ENCODE assay signal across 33 cellular contexts in the genomic region with DNA sequence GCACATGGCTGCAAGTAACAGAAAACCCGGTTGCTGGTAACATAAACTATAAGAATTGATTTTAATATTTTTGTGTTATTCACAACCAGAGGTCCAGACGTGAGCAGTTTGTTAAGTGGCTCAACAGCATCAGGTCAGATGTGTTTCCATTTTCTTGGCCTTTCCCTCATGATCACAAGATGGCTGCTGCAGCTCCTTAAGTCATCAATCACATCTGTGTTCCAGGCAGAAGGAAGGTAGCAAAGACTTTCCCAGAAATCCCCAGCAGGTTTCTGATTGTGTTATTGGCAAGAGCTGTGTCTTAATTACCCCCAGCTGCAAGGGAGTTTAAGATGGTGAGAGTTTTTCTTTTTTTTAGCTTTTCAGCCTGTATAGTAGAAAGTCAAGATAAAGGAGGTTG. TPM values are rescaled to one million over a fixed set of nuclear protein-coding genes. Genes with fewer than 3 reads are reported as not detected.
"Had no signal": no experiment of that assay in that cellular context is flagged by ENCODE, and none has a peak within 500 bp of the region (broad histone marks: within the 10 kb centered on the region; RNA-seq: fewer than 3 reads in every experiment).

No MANE protein-coding gene starts in this region.

- H3K4me3 Mint-ChIP-seq: mesothelial cell of epicardium, naive B cell had no signal

- H3K4me3 ChIP-seq: coronary artery, dorsolateral prefrontal cortex, esophagus squamous epithelium, gastrocnemius medialis, heart right ventricle, left lung, lower lobe of right lung, mucosa of descending colon had no signal

- H3K4me1 Mint-ChIP-seq: mesothelial cell of epicardium had no signal

- H3K9me3 ChIP-seq: esophagus squamous epithelium, gastrocnemius medialis, mucosa of descending colon had no signal

- H3K27ac Mint-ChIP-seq: mesothelial cell of epicardium, naive B cell had no signal

- DNase-seq: dermis blood vessel endothelial cell; dorsolateral prefrontal cortex; effector CD4-positive, alpha-beta T cell; effector memory CD4-positive, alpha-beta T cell; erythroblast; esophagus squamous epithelium; foreskin fibroblast; foreskin melanocyte; gastrocnemius medialis; glutamatergic neuron; head of caudate nucleus; heart right ventricle; hippocampal formation; left cardiac atrium; left lung; left ventricle myocardium superior; lower lobe of right lung; mesenchymal stem cell; mucosa of descending colon; naive B cell had no signal

- ATAC-seq: esophagus mucosa, gastrocnemius medialis, heart right ventricle, left cardiac atrium, left lung, left ventricle myocardium superior, lower lobe of right lung, mucosa of descending colon had no signal

- FAIRE-seq: colon, endometrium, islet of Langerhans, keratinocyte had no signal

- H3K9me3 Mint-ChIP-seq: mesothelial cell of epicardium had no signal

- H3K4me1 ChIP-seq: esophagus squamous epithelium, gastrocnemius medialis, left lung, lower lobe of right lung had no signal

- H3K27ac ChIP-seq: coronary artery, dorsolateral prefrontal cortex, epithelial cell of prostate, esophagus squamous epithelium, gastrocnemius medialis, heart right ventricle, left lung, lower lobe of right lung had no signal

- H3K36me3 Mint-ChIP-seq: mesothelial cell of epicardium had no signal

- H3K36me3 ChIP-seq: esophagus squamous epithelium, gastrocnemius medialis, heart right ventricle, left lung, lower lobe of right lung had no signal

RNA-seq across cellular contexts. Expression of a gene that starts 40.4 kb away (rescaled TPM):
- total RNA-seq: esophagus squamous epithelium, glomerular endothelial cell, kidney epithelial cell, lower leg skin, lower lobe of right lung, lung microvascular endothelial cell, mesenteric fat pad, mesothelial cell of epicardium had no signal
